In genomic region chr11:28107726-28108618, GRCh38 we compare ENCODE assay signal across 8 cellular contexts. TPM values are rescaled to one million over a fixed set of nuclear protein-coding genes. Genes with fewer than 3 reads are reported as not detected.
DNase-seq lines count a peak whose midpoint lies in the region; ATAC-seq and TF ChIP-seq lines count a peak whose summit lies in the region.

KIF18A (minus strand) TSS chr11:28108156; CDS start chr11:28097947, 10,209 bp downstream.
METTL15 (plus strand) TSS chr11:28108388; CDS start chr11:28113335, 4,947 bp downstream.

- H3K9me3 ChIP-seq in CD8-positive, alpha-beta T cell (ENCODE audit: low read length): no peaks in the 10 kb centered on the region

- no peaks in the 10 kb centered on the region for H3K27me3 Mint-ChIP-seq in CD8-positive, alpha-beta T cell (ENCODE audit: low read depth)

- ATAC-seq in CD8-positive, alpha-beta T cell: peak; percentile 88
- ATAC-seq in GM19467 (IDR thresholded peaks at IDR 0.05; ENCODE audit: unreplicated experiment): peak; percentile 97

- peaks cover 40% of the 10 kb centered on the region for H3K4me1 ChIP-seq in CD8-positive, alpha-beta T cell (ENCODE audit: insufficient read depth, low read length)

- CTCF ChIA-PET in CD8-positive, alpha-beta T cell (lab: Charles Lee): interaction anchor here (0.9 kb wide), 1 partner anchor 29 kb away, joined by 3 read pairs; no protein-coding TSS in a partner anchor

- H3K36me3 ChIP-seq in CD8-positive, alpha-beta T cell (ENCODE audit: insufficient read depth, low read length): no peaks in the 10 kb centered on the region

- H3K4me1 Mint-ChIP-seq in CD8-positive, alpha-beta T cell (ENCODE audit: low read depth): peaks cover 55% of the 10 kb centered on the region

- POLR2A ChIA-PET in CD8-positive, alpha-beta T cell (lab: Charles Lee): interaction anchor here (1.6 kb wide), 1 partner anchor 10 kb away, joined by 5 read pairs; no protein-coding TSS in a partner anchor

- peaks cover 16% of the 10 kb centered on the region for H3K36me3 Mint-ChIP-seq in CD8-positive, alpha-beta T cell

- DNase-seq in CD8-positive, alpha-beta T cell: peak; percentile 94 to 99 (median 98)
- DNase-seq in HS-27A (ENCODE audit: low read depth) (peak; percentile 94), NK-92 (lab: John Stamatoyannopoulos, UW; ENCODE audit: unreplicated experiment) (peak; percentile 86), lung microvascular endothelial cell (ENCODE audit: low read depth in 2 of 2) (peak; percentile 100)
- peak; percentile 94 to 97 for DNase-seq in activated CD8-positive, alpha-beta memory T cell treated with anti-CD3 and anti-CD28 coated beads for 1 hour (ENCODE audit: extremely low read depth in 1 of 2, low read depth in 1 of 2)
- peak; percentile 96 for DNase-seq in effector CD8-positive, alpha-beta T cell (lab: John Stamatoyannopoulos, UW)
- DNase-seq in stimulated activated CD4-positive, alpha-beta T cell treated with anti-CD3 and anti-CD28 coated beads, TNF-alpha, amount 100 ng/mL, for 48 hours (ENCODE audit: low read depth in 3 of 3): peak; percentile 95 to 97 (median 96)

- no peak for TF ChIP-seq CTCF in CD8-positive, alpha-beta T cell (IDR thresholded peaks at IDR 0.05)

- H3K4me3 Mint-ChIP-seq in CD8-positive, alpha-beta T cell: peak within 1 kb of the TSS; percentile 90

- no peaks in the 10 kb centered on the region for H3K9me3 Mint-ChIP-seq in CD8-positive, alpha-beta T cell

- peak within 1 kb of the TSS; percentile 98 for H3K27ac Mint-ChIP-seq in CD8-positive, alpha-beta T cell

- no peaks in the 10 kb centered on the region for H3K27me3 ChIP-seq in CD8-positive, alpha-beta T cell (ENCODE audit: insufficient read depth, low read length)

- H3K4me3 ChIP-seq in CD8-positive, alpha-beta T cell (ENCODE audit: low read depth, low read length): peak within 1 kb of the TSS; percentile 73

- intact Hi-C loops in CD8-positive, alpha-beta T cell (cut with DNase I, micrococcal nuclease): loop anchor here in 1 of 2 experiments (5.0 kb wide), 2 partner anchors 601 to 746 kb away; partner anchors contain the start of genes CCDC34 and LIN7C

- peak within 1 kb of the TSS; percentile 87 for H3K27ac ChIP-seq in CD8-positive, alpha-beta T cell (ENCODE audit: low read depth, low read length)

RNA-seq across cellular contexts. Expression of gene KIF18A, which starts in this region (rescaled TPM):
- 1 to 10 TPM; 1.5 to 2.6 TPM for total RNA-seq in CD8-positive, alpha-beta T cell
- 2.0 and 6.8 TPM in 2 replicates for total RNA-seq in lung microvascular endothelial cell

RNA-seq across cellular contexts. Expression of gene METTL15, which starts in this region (rescaled TPM):
- total RNA-seq in CD8-positive, alpha-beta T cell: 1 to 10 TPM; 2.8 to 3.7 TPM
- 6.9 and 7.6 TPM in 2 replicates for total RNA-seq in lung microvascular endothelial cell

Comparison
In these comparisons a context has a peak if more than half of its experiments do, and no peak if none do; other contexts are left out.
1. Peak in every context shown above with its lines: DNase-seq, ATAC-seq, H3K4me3 ChIP-seq and H3K27ac ChIP-seq.